ENCODE assay signal across 8 cellular contexts in the genomic region with DNA sequence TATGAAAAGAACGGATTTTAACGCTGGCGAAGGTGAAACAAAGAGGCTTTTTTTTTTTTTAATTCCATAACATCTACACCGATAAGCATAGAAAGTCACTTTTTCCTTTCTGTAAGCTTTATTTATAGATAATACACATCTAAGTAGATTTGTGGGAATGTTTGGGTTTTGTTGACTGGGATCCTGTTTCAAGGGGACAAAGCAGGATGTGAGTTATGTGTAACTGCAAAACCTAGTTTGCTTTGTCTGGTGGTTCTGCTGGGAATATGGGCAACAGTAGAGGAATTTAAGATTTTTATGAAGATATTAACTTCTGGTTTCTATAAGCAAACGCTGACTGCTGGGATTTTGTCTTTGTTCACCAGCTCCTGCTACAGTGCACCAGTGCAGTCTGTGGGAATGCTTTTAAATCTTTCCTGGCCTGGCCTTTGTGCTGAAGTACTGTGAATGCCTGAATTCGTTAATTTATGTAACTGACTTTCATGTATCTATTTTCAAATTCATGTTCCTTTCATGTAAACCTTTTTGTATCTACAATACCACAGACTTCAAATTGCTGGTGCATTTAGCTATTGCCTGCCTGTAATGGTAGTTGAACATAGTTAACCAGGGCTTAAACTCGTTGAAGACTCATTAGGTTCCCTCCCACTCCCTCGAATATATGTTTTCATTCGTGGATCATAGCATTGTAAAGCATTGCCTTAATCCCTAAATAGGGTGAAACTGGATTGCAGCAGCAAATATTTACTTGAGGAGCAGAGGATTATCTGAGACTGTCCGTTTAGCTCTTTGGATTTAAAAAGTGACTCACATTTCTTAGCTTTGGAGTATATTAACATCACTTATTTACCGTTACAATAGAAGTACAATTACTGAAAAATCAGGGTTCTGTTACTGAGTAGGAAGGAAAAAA. TPM values are rescaled to one million over a fixed set of nuclear protein-coding genes. Genes with fewer than 3 reads are reported as not detected.
DNase-seq lines count a peak whose midpoint lies in the region; ATAC-seq, FAIRE-seq and TF ChIP-seq lines count a peak whose summit lies in the region.

No MANE protein-coding gene starts in this region.

- no peak for DNase-seq in GM12891 (ENCODE audit: insufficient read length, low spot score)
- DNase-seq in RKO (ENCODE audit: low spot score): peak; percentile 46
- DNase-seq in esophagus muscularis mucosa (ENCODE audit: extremely low spot score): no peak
- DNase-seq in pancreas: no peak
- DNase-seq in NCI-H1048 (lab: John Stamatoyannopoulos, UW): no peak
- no peak for DNase-seq in frontal cortex (ENCODE audit: low spot score in 2 of 2)
- no peak for DNase-seq in iPS-NIHi11 (ENCODE audit: low spot score)

- FAIRE-seq in GM12891 (lab: Jason Lieb, UNC) (peak; percentile 35), pancreas (lab: Jason Lieb, UNC) (no peak), frontal cortex (lab: Jason Lieb, UNC) (no peak)

- H3K9me3 ChIP-seq in esophagus muscularis mucosa (peaks cover 0 to 4% (median 0%) of the 10 kb centered on the region in 4 donors), pancreas (no peaks in the 10 kb centered on the region)

- 10% methylated on average over 11 of the region's 11 CpGs for WGBS in esophagus muscularis mucosa
- 10 to 17% methylated on average over 11 of the region's 11 CpGs for WGBS in pancreas, 2 donors

- TF ChIP-seq CTCF in esophagus muscularis mucosa (IDR thresholded peaks at IDR 0.05) (no peak), pancreas (IDR thresholded peaks at IDR 0.05) (no peak)

- no peaks in the 10 kb centered on the region for H3K27me3 ChIP-seq in esophagus muscularis mucosa
- no peaks in the 10 kb centered on the region for H3K27me3 ChIP-seq in pancreas

- intact Hi-C loops in esophagus muscularis mucosa (cut with DNase I): no loop called here
- intact Hi-C loops in pancreas (cut with DNase I): no loop called here

- no peaks in the 10 kb centered on the region for H3K36me3 ChIP-seq in esophagus muscularis mucosa
- no peaks in the 10 kb centered on the region for H3K36me3 ChIP-seq in pancreas

- H3K4me1 ChIP-seq in esophagus muscularis mucosa (peaks cover 32 to 46% (median 41%) of the 10 kb centered on the region in 4 donors), pancreas (peaks cover 5 to 16% (median 5%) of the 10 kb centered on the region in 3 donors)

- ATAC-seq in pancreas (no peak), GM19035 (IDR thresholded peaks at IDR 0.05; ENCODE audit: unreplicated experiment) (no peak)

- H3K4me3 ChIP-seq in esophagus muscularis mucosa (peak overlapping the region; percentile 82 to 98 (median 92)), pancreas (peak overlapping the region; percentile 67 to 97 (median 80))

- H3K27ac ChIP-seq in esophagus muscularis mucosa (replicated peaks in 1 of 4) (peak overlapping the region; percentile 90 to 98 (median 94)), pancreas (peak overlapping the region in 1 of 4 donors; percentile 90)

- no peak for TF ChIP-seq POLR2A in GM12891 (IDR thresholded peaks at IDR 0.05; ENCODE audit: low read depth, low read length)
- TF ChIP-seq POLR2A in esophagus muscularis mucosa (IDR thresholded peaks at IDR 0.05; ENCODE audit: low read depth): no peak

- TF ChIP-seq EP300 in esophagus muscularis mucosa (IDR thresholded peaks at IDR 0.05): no peak

TF ChIP-seq in GM12891, 5 proteins besides CTCF, POLR2A, EP300 and RAD21:
- no peak for TF ChIP-seq POU2F2 (IDR thresholded peaks at IDR 0.05; ENCODE audit: low read depth, low read length)
- TF ChIP-seq TAF1 (IDR thresholded peaks at IDR 0.05; ENCODE audit: low read depth, low read length): no peak

RNA-seq across cellular contexts. Expression of gene KLHL7, which starts 1.5 kb away (rescaled TPM):
- 11.8 TPM for polyA plus RNA-seq in GM12891 (2012; ENCODE audit: low read depth, missing spikeins)
- 10 to 100 TPM; 20.4 to 36.2 (median 30.8) TPM for total RNA-seq in esophagus muscularis mucosa
- total RNA-seq in pancreas: 10 to 100 TPM in 2 of 6 donors, 1 to 10 TPM in 4; 7.2 to 13.4 (median 9.8) TPM
- polyA plus RNA-seq in pancreas: 1 to 10 TPM; 5.4 to 8.3 TPM
- 110 TPM for total RNA-seq in frontal cortex
